In the genomic region with DNA sequence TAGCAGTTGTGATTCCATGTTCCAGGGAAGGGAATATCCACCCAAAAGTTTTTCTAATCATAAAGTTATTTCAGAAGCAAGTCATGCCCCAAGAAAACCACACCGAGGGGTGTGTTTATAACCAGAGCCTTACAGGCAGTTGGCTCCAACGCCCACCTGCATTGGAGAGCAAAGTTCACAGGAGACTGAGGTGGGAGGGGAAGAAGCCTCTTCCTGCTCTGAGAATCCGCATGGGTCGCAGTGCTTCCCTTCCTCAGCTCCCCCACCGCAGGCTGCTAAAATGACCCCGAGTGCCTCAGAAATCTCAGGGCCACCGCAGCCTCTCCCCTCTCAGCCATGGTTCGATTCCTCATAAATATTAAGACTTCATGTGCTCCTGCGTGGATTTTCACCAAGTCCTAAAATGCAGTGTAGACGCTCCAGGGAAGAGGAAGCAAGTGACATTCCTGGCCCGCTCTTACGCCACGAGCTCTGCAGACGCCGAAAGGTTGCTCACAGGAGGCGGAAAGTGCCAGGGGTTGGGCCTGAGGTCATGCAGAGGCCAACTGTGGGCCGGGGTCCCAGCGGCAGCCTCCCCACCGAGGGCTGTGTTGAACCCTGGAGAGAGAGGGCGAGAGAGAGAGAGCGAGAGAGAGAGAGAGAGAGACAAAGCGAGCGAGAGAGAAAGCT, we compare ENCODE assay signal across 14 cellular contexts. TPM values are rescaled to one million over a fixed set of nuclear protein-coding genes. Genes with fewer than 3 reads are reported as not detected.
A peak's percentile ranks its signal among the peaks of the same experiment; 100 is the strongest.
DNase-seq lines count a peak whose midpoint lies in the region; ATAC-seq and TF ChIP-seq lines count a peak whose summit lies in the region.
"Had no signal": no experiment of that assay in that cellular context is flagged by ENCODE, and none has a peak within 500 bp of the region (broad histone marks: within the 10 kb centered on the region; RNA-seq: fewer than 3 reads in every experiment).

No MANE protein-coding gene starts in this region.

- peaks cover 2% of the 10 kb centered on the region for H3K9me3 ChIP-seq in CD4-positive, alpha-beta T cell (ENCODE audit: control insufficient read depth, low read length)
- H3K9me3 ChIP-seq in trophoblast cell (ENCODE audit: insufficient read depth, low read depth, low read length), result no peaks in the 10 kb centered on the region
- H3K9me3 ChIP-seq: esophagus muscularis mucosa had no signal

- H2AFZ ChIP-seq in trophoblast cell (ENCODE audit: insufficient read depth, low read length, poor library complexity), result no peak overlapping the region

- H3K36me3 ChIP-seq in trophoblast cell (ENCODE audit: control insufficient read depth in 1 of 2, insufficient read depth in 2 of 2, low read length in 2 of 2), result no peaks in the 10 kb centered on the region
- H3K36me3 ChIP-seq: esophagus muscularis mucosa had no signal

- peaks cover 54% of the 10 kb centered on the region for H3K4me1 Mint-ChIP-seq in CD4-positive, alpha-beta T cell (ENCODE audit: low read depth)
- H3K4me1 Mint-ChIP-seq in chondrocyte (ENCODE audit: low read depth), result peaks cover 57% of the 10 kb centered on the region

- H4K12ac ChIP-seq in trophoblast cell (ENCODE audit: low read depth, low read length), result no peak overlapping the region

- H3K23ac ChIP-seq in trophoblast cell (ENCODE audit: low read length), result no peak overlapping the region

- no peak overlapping the region for H3K27ac ChIP-seq in CD4-positive, alpha-beta T cell (ENCODE audit: low read depth, low read length)
- no peak overlapping the region for H3K27ac ChIP-seq in trophoblast cell (ENCODE audit: low read depth, low read length)
- peak overlapping the region in 1 of 2 donors; percentile 69 for H3K27ac ChIP-seq in coronary artery
- H3K27ac ChIP-seq: esophagus muscularis mucosa had no signal

- H3K4ac ChIP-seq in trophoblast cell (ENCODE audit: low read depth, low read length), result no peak overlapping the region

- H2AK5ac ChIP-seq in trophoblast cell (ENCODE audit: low read length), result no peak overlapping the region

- peak overlapping the region; percentile 25 for H2BK12ac ChIP-seq in trophoblast cell (ENCODE audit: low read length)

- H3K79me1 ChIP-seq in trophoblast cell (ENCODE audit: low read length), result no peaks in the 10 kb centered on the region

- H4K91ac ChIP-seq in trophoblast cell (ENCODE audit: low read depth, low read length), result no peak overlapping the region

- H2BK120ac ChIP-seq in trophoblast cell (ENCODE audit: insufficient read depth, low read length, poor library complexity), result peak overlapping the region; percentile 41

- H3K14ac ChIP-seq in trophoblast cell (ENCODE audit: low read length), result no peak overlapping the region

- peaks cover 19 to 23% of the 10 kb centered on the region in 2 experiments for H3K4me1 ChIP-seq in trophoblast cell (ENCODE audit: control insufficient read depth in 1 of 2, insufficient read depth in 2 of 2, low read length in 2 of 2)

- no peak for ATAC-seq in CD4-positive, alpha-beta T cell (ENCODE audit: poor library complexity)
- ATAC-seq in activated naive CD4-positive, alpha-beta T cell treated with anti-CD3 and anti-CD28 coated beads, Interleukin-2, amount 50 U/mL, for 72 hours, result no peak
- no peak for ATAC-seq in GM18858 (IDR thresholded peaks at IDR 0.05; ENCODE audit: unreplicated experiment)
- ATAC-seq: SK-N-SH treated with all-trans-retinoic acid at 6 μM for 48 hours had no signal

- peak overlapping the region; percentile 51 for H3K4me3 Mint-ChIP-seq in CD4-positive, alpha-beta T cell
- H3K4me3 Mint-ChIP-seq in chondrocyte (ENCODE audit: unreplicated experiment), result peak overlapping the region; percentile 47

- H3K18ac ChIP-seq in trophoblast cell (ENCODE audit: low read length), result no peak overlapping the region

- no peak overlapping the region for H3K4me2 ChIP-seq in trophoblast cell (ENCODE audit: low read length)

- H3K4me3 ChIP-seq in trophoblast cell (ENCODE audit: low read depth, low read length), result no peak overlapping the region
- H3K4me3 ChIP-seq in coronary artery, result no peak overlapping the region
- H3K4me3 ChIP-seq: esophagus muscularis mucosa had no signal

- H3K36me3 Mint-ChIP-seq in CD4-positive, alpha-beta T cell (ENCODE audit: low read depth), result peaks cover 4% of the 10 kb centered on the region
- no peaks in the 10 kb centered on the region for H3K36me3 Mint-ChIP-seq in chondrocyte (ENCODE audit: low read depth)
- H3K36me3 Mint-ChIP-seq in activated naive CD4-positive, alpha-beta T cell treated with anti-CD3 and anti-CD28 coated beads, Interleukin-2, amount 50 U/mL, for 72 hours, result peaks cover 0 to 6% of the 10 kb centered on the region in 2 donors
- H3K36me3 Mint-ChIP-seq: brain had no signal

- no peak overlapping the region for H4K8ac ChIP-seq in trophoblast cell (ENCODE audit: low read depth, low read length)

- WGBS in trophoblast cell (ENCODE audit: extremely low coverage, insufficient coverage, insufficient read length), result no CpG with 5 or more reads among the region's 23 CpGs

- no peaks in the 10 kb centered on the region for H3K27me3 Mint-ChIP-seq in CD4-positive, alpha-beta T cell
- no peaks in the 10 kb centered on the region for H3K27me3 Mint-ChIP-seq in chondrocyte (ENCODE audit: low read depth)

- intact Hi-C loops in CD4-positive, alpha-beta T cell (cut with DNase I, micrococcal nuclease), result no loop called here

- DNase-seq in CD4-positive, alpha-beta T cell, result no peak
- peak; percentile 83 for DNase-seq in LoVo (ENCODE audit: low spot score)
- DNase-seq in chondrocyte (ENCODE audit: low spot score), result no peak
- peak in 1 of 2 donors; percentile 52 for DNase-seq in trophoblast cell
- no peak for DNase-seq in coronary artery (ENCODE audit: low spot score)
- no peak for DNase-seq in activated naive CD4-positive, alpha-beta T cell treated with anti-CD3 and anti-CD28 coated beads, Interleukin-2, amount 50 U/mL, for 72 hours (ENCODE audit: low spot score in 2 of 2)
- DNase-seq in activated CD8-positive, alpha-beta memory T cell treated with anti-CD3 and anti-CD28 coated beads for 24 hours, result no peak
- DNase-seq: C1 segment of cervical spinal cord, naive B cell, NCI-H748 treated with DMSO at 0.1 percent for 48 hours had no signal

- POLR2A ChIA-PET in CD4-positive, alpha-beta T cell (lab: Charles Lee), result no interaction called here

- H2BK5ac ChIP-seq in trophoblast cell (ENCODE audit: low read depth, low read length, poor library complexity), result no peak overlapping the region

- CTCF ChIA-PET in CD4-positive, alpha-beta T cell (lab: Charles Lee), result interaction anchor here (0.6 to 1.5 kb wide), 2 partner anchors 12 kb away, joined by 4 to 5 read pairs; no protein-coding TSS in a partner anchor

- no peaks in the 10 kb centered on the region for H3K79me2 ChIP-seq in trophoblast cell (ENCODE audit: control insufficient read depth, insufficient read depth, low read length, poor library complexity)

- H3K27me3 ChIP-seq in CD4-positive, alpha-beta T cell (ENCODE audit: control insufficient read depth, insufficient read depth, low read length), result no peaks in the 10 kb centered on the region
- H3K27me3 ChIP-seq in trophoblast cell (ENCODE audit: insufficient read depth, low read length), result no peaks in the 10 kb centered on the region
- H3K27me3 ChIP-seq: esophagus muscularis mucosa had no signal

- no peak overlapping the region for H3K9ac ChIP-seq in trophoblast cell (ENCODE audit: low read length)

- peaks cover 1% of the 10 kb centered on the region for H3K9me3 Mint-ChIP-seq in CD4-positive, alpha-beta T cell
- peaks cover 2% of the 10 kb centered on the region for H3K9me3 Mint-ChIP-seq in chondrocyte (ENCODE audit: low read depth)
- H3K9me3 Mint-ChIP-seq in activated naive CD4-positive, alpha-beta T cell treated with anti-CD3 and anti-CD28 coated beads, Interleukin-2, amount 50 U/mL, for 72 hours, result no peaks in the 10 kb centered on the region

- TF ChIP-seq CTCF in CD4-positive, alpha-beta T cell (IDR thresholded peaks at IDR 0.05), result no peak
- TF ChIP-seq CTCF in chondrocyte (IDR thresholded peaks at IDR 0.05), result no peak
- no peak for TF ChIP-seq CTCF in coronary artery (IDR thresholded peaks at IDR 0.05)

- no peak overlapping the region for H3K27ac Mint-ChIP-seq in CD4-positive, alpha-beta T cell
- H3K27ac Mint-ChIP-seq in chondrocyte (ENCODE audit: unreplicated experiment), result peak overlapping the region; percentile 45
- H3K27ac Mint-ChIP-seq in activated naive CD4-positive, alpha-beta T cell treated with anti-CD3 and anti-CD28 coated beads, Interleukin-2, amount 50 U/mL, for 72 hours, result peak overlapping the region in 1 of 2 donors; percentile 22
- H3K27ac Mint-ChIP-seq: naive B cell had no signal

RNA-seq across cellular contexts. Expression of a gene that starts 13.4 kb away (rescaled TPM):
- total RNA-seq in CD4-positive, alpha-beta T cell, result 1 to 10 TPM; 1.9 to 2.3 TPM
- total RNA-seq in chondrocyte, result 164 to 184 TPM (median 173 TPM) in 3 replicates
- 85.2 and 90.2 TPM in 2 replicates for polyA plus RNA-seq in trophoblast cell (2013)
- total RNA-seq in activated naive CD4-positive, alpha-beta T cell treated with anti-CD3 and anti-CD28 coated beads, Interleukin-2, amount 50 U/mL, for 72 hours, result 10 to 100 TPM in 1 of 2 donors, 1 to 10 TPM in 1; 3.8 to 12.6 TPM

RNA-seq across cellular contexts. Expression of a gene that starts 44.7 kb away (rescaled TPM):
- 10 to 100 TPM; 13.6 to 13.9 TPM for total RNA-seq in CD4-positive, alpha-beta T cell
- 37.0 to 41.4 TPM (median 38.9 TPM) in 3 replicates for total RNA-seq in chondrocyte
- 9.1 and 9.4 TPM in 2 replicates for polyA plus RNA-seq in trophoblast cell (2013)
- 10 to 100 TPM in 1 of 2 donors, 1 to 10 TPM in 1; 4.4 to 16.2 TPM for total RNA-seq in activated naive CD4-positive, alpha-beta T cell treated with anti-CD3 and anti-CD28 coated beads, Interleukin-2, amount 50 U/mL, for 72 hours

Comparison
In these comparisons a context has a peak if more than half of its experiments do, and no peak if none do; other contexts are left out.
1. RNA of a gene that starts 13.4 kb away (total RNA-seq): 164 to 184 TPM in chondrocyte; 3.8 to 12.6 TPM in activated naive CD4-positive, alpha-beta T cell treated with anti-CD3 and anti-CD28 coated beads, Interleukin-2, amount 50 U/mL, for 72 hours and 1.9 to 2.3 TPM in CD4-positive, alpha-beta T cell; every median in the first group is over 10 times any median in the second.